ENCODE assay signal across 25 cellular contexts in genomic region chr10:5381187-5381586, GRCh38. TPM values are rescaled to one million over a fixed set of nuclear protein-coding genes. Genes with fewer than 3 reads are reported as not detected.
A peak's percentile ranks its signal among the peaks of the same experiment; 100 is the strongest.
DNase-seq lines count a peak whose midpoint lies in the region; ATAC-seq, FAIRE-seq and TF ChIP-seq lines count a peak whose summit lies in the region.
"Had no signal": no experiment of that assay in that cellular context is flagged by ENCODE, and none has a peak within 500 bp of the region (broad histone marks: within the 10 kb centered on the region; RNA-seq: fewer than 3 reads in every experiment).

No MANE protein-coding gene starts in this region.

- H3K27me3 Mint-ChIP-seq in astrocyte (ENCODE audit: low read depth, unreplicated experiment): peaks cover 5% of the 10 kb centered on the region
- H3K27me3 Mint-ChIP-seq in activated naive CD4-positive, alpha-beta T cell treated with anti-CD3 and anti-CD28 coated beads for 36 hours (ENCODE audit: low read depth): no peaks in the 10 kb centered on the region

- H3K4me3 ChIP-seq in astrocyte (ENCODE audit: insufficient read depth, low read depth, low read length) (no peak overlapping the region), fibroblast of mammary gland (ENCODE audit: control insufficient read depth, low read depth, low read length) (no peak overlapping the region)
- H3K4me3 ChIP-seq: BLaER1, GM23248, HAP-1 had no signal

- H3K4me3 Mint-ChIP-seq in astrocyte (ENCODE audit: unreplicated experiment): no peak overlapping the region
- no peak overlapping the region for H3K4me3 Mint-ChIP-seq in activated naive CD4-positive, alpha-beta T cell treated with anti-CD3 and anti-CD28 coated beads for 36 hours
- H3K4me3 Mint-ChIP-seq: CD4-positive, alpha-beta memory T cell had no signal

- H3K9me3 ChIP-seq in astrocyte (ENCODE audit: insufficient read depth, low read depth, low read length): no peaks in the 10 kb centered on the region
- H3K9me3 ChIP-seq: HAP-1, SK-N-SH had no signal

- no peak for ATAC-seq in GM21529 (IDR thresholded peaks at IDR 0.05; ENCODE audit: unreplicated experiment)
- ATAC-seq: Panc1 had no signal

- no peaks in the 10 kb centered on the region for H3K9me3 Mint-ChIP-seq in astrocyte (ENCODE audit: unreplicated experiment)
- H3K9me3 Mint-ChIP-seq in activated naive CD4-positive, alpha-beta T cell treated with anti-CD3 and anti-CD28 coated beads for 36 hours: peaks cover 5% of the 10 kb centered on the region

- no peaks in the 10 kb centered on the region for H4K20me1 ChIP-seq in astrocyte (ENCODE audit: insufficient read depth, low read length)
- H4K20me1 ChIP-seq: BLaER1 had no signal

- H3K9ac ChIP-seq in astrocyte (ENCODE audit: low read length): no peak overlapping the region
- H3K9ac ChIP-seq: BLaER1, GM23248, SK-N-SH had no signal

- H3K27ac ChIP-seq in astrocyte (ENCODE audit: low read depth, low read length): no peak overlapping the region
- H3K27ac ChIP-seq: BLaER1, GM23248 had no signal

- H3K36me3 ChIP-seq in astrocyte (ENCODE audit: insufficient read depth, low read length): no peaks in the 10 kb centered on the region
- H3K36me3 ChIP-seq: BLaER1, HAP-1 had no signal

- CTCF ChIA-PET in activated naive CD4-positive, alpha-beta T cell treated with anti-CD3 and anti-CD28 coated beads for 36 hours (lab: Charles Lee): interaction anchor here (1.0 kb wide), 1 partner anchor 531 kb away, joined by 5 read pairs; no protein-coding TSS in a partner anchor

- H3K4me1 ChIP-seq in astrocyte (ENCODE audit: insufficient read depth, low read length): no peaks in the 10 kb centered on the region
- H3K4me1 ChIP-seq: BLaER1, Caco-2, HAP-1 had no signal

- no peak for DNase-seq in GM19239 (ENCODE audit: insufficient read length, low spot score)
- DNase-seq in astrocyte (ENCODE audit: low read depth): no peak
- DNase-seq in fibroblast of mammary gland (ENCODE audit: low read depth): peak; percentile 28
- DNase-seq in NCI-H2227 (lab: John Stamatoyannopoulos, UW; ENCODE audit: unreplicated experiment): no peak
- no peak for DNase-seq in activated naive CD4-positive, alpha-beta T cell treated with anti-CD3 and anti-CD28 coated beads for 36 hours
- no peak for DNase-seq in activated CD4-positive, CD25-positive, alpha-beta regulatory T cell treated with anti-CD3 and anti-CD28 coated beads, Interleukin-2, amount 50 U/mL, for 72 hours
- DNase-seq: Caco-2; CD4-positive, alpha-beta memory T cell; DMS 273 treated with DMSO at 0.1 percent for 48 hours; DND-41; GM23248; Kasumi-1; NCI-H1436 treated with DMSO at 0.1 percent for 48 hours; NCI-H1930; NCI-H226; NCI-H510A treated with DMSO at 0.1 percent for 48 hours; NCI-H774; NK-92 treated with Interleukin-12 subunit alpha and Interleukin-12 subunit beta, amount 100 ng/mL, for 24 hours; SIG-M5; SK-N-SH had no signal

- FAIRE-seq in GM19239 (lab: Jason Lieb, UNC) (peak; percentile 21), astrocyte (lab: Jason Lieb, UNC) (peak; percentile 9)

- H3K27ac Mint-ChIP-seq in astrocyte (ENCODE audit: unreplicated experiment): no peak overlapping the region
- no peak overlapping the region for H3K27ac Mint-ChIP-seq in activated naive CD4-positive, alpha-beta T cell treated with anti-CD3 and anti-CD28 coated beads for 36 hours
- H3K27ac Mint-ChIP-seq: CD4-positive, alpha-beta memory T cell had no signal

- H3K27me3 ChIP-seq in astrocyte (ENCODE audit: insufficient read depth, low read length): no peaks in the 10 kb centered on the region
- H3K27me3 ChIP-seq: BLaER1 had no signal

- H2AFZ ChIP-seq in astrocyte (ENCODE audit: low read depth, low read length): no peak overlapping the region
- H2AFZ ChIP-seq: GM23248 had no signal

- H3K4me1 Mint-ChIP-seq in astrocyte (ENCODE audit: low read depth, unreplicated experiment): no peaks in the 10 kb centered on the region
- no peaks in the 10 kb centered on the region for H3K4me1 Mint-ChIP-seq in activated naive CD4-positive, alpha-beta T cell treated with anti-CD3 and anti-CD28 coated beads for 36 hours (ENCODE audit: low read depth)

- intact Hi-C loops in activated naive CD4-positive, alpha-beta T cell treated with anti-CD3 and anti-CD28 coated beads for 36 hours (cut with micrococcal nuclease): loop anchor here (5.0 to 10.0 kb wide), 3 partner anchors 166 to 366 kb away; partner anchors contain the start of gene AKR1C3

- no peaks in the 10 kb centered on the region for H3K36me3 Mint-ChIP-seq in astrocyte (ENCODE audit: low read depth, unreplicated experiment)
- no peaks in the 10 kb centered on the region for H3K36me3 Mint-ChIP-seq in activated naive CD4-positive, alpha-beta T cell treated with anti-CD3 and anti-CD28 coated beads for 36 hours (ENCODE audit: low read depth)
- H3K36me3 Mint-ChIP-seq: CD4-positive, alpha-beta memory T cell had no signal

- no peaks in the 10 kb centered on the region for H3K79me2 ChIP-seq in astrocyte (ENCODE audit: insufficient read depth, low read length)

- no peak overlapping the region for H3K4me2 ChIP-seq in astrocyte (ENCODE audit: low read length)
- H3K4me2 ChIP-seq: BLaER1, SK-N-SH had no signal

- TF ChIP-seq CTCF in astrocyte (IDR thresholded peaks at IDR 0.05; ENCODE audit: insufficient read depth, low read depth, low read length) (no peak), fibroblast of mammary gland (conservative IDR thresholded peaks at IDR 0.05; ENCODE audit: control insufficient read depth, insufficient read depth, low read depth, low read length) (no peak)

RNA-seq across cellular contexts. Expression of gene UCN3, which starts 16.4 kb away (rescaled TPM):
- not detected in 2 replicates for total RNA-seq in astrocyte
- not detected for total RNA-seq in activated naive CD4-positive, alpha-beta T cell treated with anti-CD3 and anti-CD28 coated beads for 36 hours
- total RNA-seq: Caco-2; CD4-positive, alpha-beta memory T cell; GM23248; MCF 10A had no signal

RNA-seq across cellular contexts. Expression of gene TUBAL3, which starts 23.4 kb away (rescaled TPM):
- total RNA-seq in astrocyte: not detected in 2 replicates
- total RNA-seq in activated naive CD4-positive, alpha-beta T cell treated with anti-CD3 and anti-CD28 coated beads for 36 hours: not detected
- total RNA-seq: CD4-positive, alpha-beta memory T cell; GM23248 had no signal

RNA-seq across cellular contexts. Expression of gene NET1, which starts 31.2 kb away (rescaled TPM):
- total RNA-seq in astrocyte: 31.5 and 43.5 TPM in 2 replicates
- total RNA-seq in activated naive CD4-positive, alpha-beta T cell treated with anti-CD3 and anti-CD28 coated beads for 36 hours: 10 to 100 TPM; 20.8 to 21.3 TPM
